In the genomic region with DNA sequence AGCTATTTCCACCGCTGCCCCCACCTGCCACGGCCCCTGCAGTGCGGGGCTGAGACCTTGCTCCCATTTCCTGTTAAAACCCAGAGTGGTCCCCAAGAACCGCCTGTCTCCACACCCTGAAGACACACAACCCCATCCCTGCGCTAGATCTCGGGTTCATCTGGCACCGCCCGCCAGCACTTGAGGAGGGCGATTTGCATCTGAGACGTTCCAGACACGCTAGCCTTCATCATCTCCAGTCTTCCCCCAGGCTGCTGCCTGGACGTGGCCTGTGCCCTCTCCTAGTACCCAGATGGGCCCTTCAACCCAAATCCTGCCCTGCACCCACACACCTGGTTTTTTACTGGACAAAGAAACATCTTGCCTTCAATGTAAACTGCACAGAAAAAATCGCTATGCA, we compare ENCODE assay signal across 16 cellular contexts. TPM values are rescaled to one million over a fixed set of nuclear protein-coding genes. Genes with fewer than 3 reads are reported as not detected.
DNase-seq lines count a peak whose midpoint lies in the region; ATAC-seq and TF ChIP-seq lines count a peak whose summit lies in the region.
"Had no signal": no experiment of that assay in that cellular context is flagged by ENCODE, and none has a peak within 500 bp of the region (broad histone marks: within the 10 kb centered on the region; RNA-seq: fewer than 3 reads in every experiment).

No MANE protein-coding gene starts in this region.

- H3K27ac Mint-ChIP-seq in T-helper 17 cell = peak overlapping the region; percentile 27
- no peak overlapping the region for H3K27ac Mint-ChIP-seq in HFFc6

- H3K27ac ChIP-seq in lung (ENCODE audit: low read depth in 1 of 2, low read length in 1 of 2) (no peak overlapping the region), spleen (no peak overlapping the region)

- peaks cover 40% of the 10 kb centered on the region for H3K9me3 Mint-ChIP-seq in HFFc6

- H3K4me3 Mint-ChIP-seq in T-helper 17 cell = peak overlapping the region; percentile 33
- no peak overlapping the region for H3K4me3 Mint-ChIP-seq in HFFc6

- no peaks in the 10 kb centered on the region for H3K27me3 ChIP-seq in lung (ENCODE audit: control insufficient read depth, insufficient read depth)
- no peaks in the 10 kb centered on the region for H3K27me3 ChIP-seq in spleen (replicated peaks in 1 of 7)

- intact Hi-C loops in spleen (cut with DNase I; ENCODE audit: low total_unique reads) = no loop called here

- 95 to 99% methylated on average over 13 of the region's 13 CpGs for WGBS in lung, 2 donors
- WGBS in spleen, 5 donors = 87 to 96% (median 94%) methylated on average over 13 of the region's 13 CpGs

- no peak for TF ChIP-seq POLR2A in spleen (IDR thresholded peaks at IDR 0.05)

- H3K27me3 Mint-ChIP-seq in T-helper 17 cell (no peaks in the 10 kb centered on the region), HFFc6 (ENCODE audit: insufficient read depth) (peaks cover 5% of the 10 kb centered on the region; the same call in 1 of the 2 replicates)

- no peak for ATAC-seq in T-helper 17 cell
- ATAC-seq in lung (ENCODE audit: insufficient read depth, low FRiP score) = no peak
- ATAC-seq in GM21619 (IDR thresholded peaks at IDR 0.05; ENCODE audit: unreplicated experiment) = no peak
- ATAC-seq: Panc1 had no signal

- peaks cover 0 to 29% of the 10 kb centered on the region in 2 donors for H3K36me3 ChIP-seq in lung (ENCODE audit: control insufficient read depth in 2 of 2, insufficient read depth in 2 of 2, low read length in 2 of 2)
- H3K36me3 ChIP-seq in spleen = peaks cover 0 to 63% (median 23%) of the 10 kb centered on the region in 6 donors

- peaks cover 4% of the 10 kb centered on the region for H3K9me3 ChIP-seq in T-helper 17 cell (ENCODE audit: control insufficient read depth, low read length, poor library complexity, severe bottlenecking)
- peaks cover 0 to 19% of the 10 kb centered on the region in 2 donors for H3K9me3 ChIP-seq in lung (ENCODE audit: control insufficient read depth in 2 of 2, insufficient read depth in 1 of 2, low read length in 1 of 2)
- H3K9me3 ChIP-seq in spleen = peaks cover 3 to 78% (median 37%) of the 10 kb centered on the region in 8 donors

- peak; percentile 4 for DNase-seq in GM03348 (ENCODE audit: low spot score)
- DNase-seq in T-helper 17 cell = no peak
- peak; percentile 27 for DNase-seq in lung (ENCODE audit: low spot score)
- peak; percentile 53 for DNase-seq in spleen
- DNase-seq in stimulated activated CD4-positive, alpha-beta T cell treated with anti-CD3 and anti-CD28 coated beads, Interleukin-12 subunit alpha, Interleukin-12 subunit beta, amount 100 ng/mL, for 4 hours = no peak
- no peak for DNase-seq in HFFc6
- DNase-seq: DMS 273 treated with DMSO at 0.1 percent for 48 hours, H7, IMR-90, NCI-H1417, NCI-H1930, NCI-H2171 treated with DMSO at 0.1 percent for 48 hours, NCI-H510A treated with DMSO at 0.1 percent for 48 hours, Right ventricle myocardium superior had no signal

- TF ChIP-seq CTCF in lung (IDR thresholded peaks at IDR 0.05; ENCODE audit: control extremely low read depth, extremely low read depth) (no peak), spleen (IDR thresholded peaks at IDR 0.05 in 8 of 11, conservative IDR thresholded peaks at IDR 0.05 in 3 of 11) (no peak), HFFc6 (IDR thresholded peaks at IDR 0.05) (no peak)

- H3K4me1 Mint-ChIP-seq in T-helper 17 cell (no peaks in the 10 kb centered on the region), HFFc6 (ENCODE audit: low read depth) (no peaks in the 10 kb centered on the region)

- H3K4me1 ChIP-seq in lung (ENCODE audit: control insufficient read depth in 2 of 2, insufficient read depth in 2 of 2, low read length in 2 of 2) (peaks cover 0 to 7% of the 10 kb centered on the region in 2 donors), spleen (peaks cover 0 to 2% (median 0%) of the 10 kb centered on the region in 6 donors)

- H3K36me3 Mint-ChIP-seq in T-helper 17 cell (ENCODE audit: low read depth) (peaks cover 5% of the 10 kb centered on the region), HFFc6 (ENCODE audit: low read depth) (peaks cover 34% of the 10 kb centered on the region)

- H3K4me3 ChIP-seq in lung = no peak overlapping the region
- H3K4me3 ChIP-seq in spleen = no peak overlapping the region

RNA-seq across cellular contexts. Expression of gene SLC66A2, which starts 49.8 kb away (rescaled TPM):
- 10 to 100 TPM; 43.6 to 56.9 TPM for total RNA-seq in T-helper 17 cell
- 10 to 100 TPM; 26.5 to 69.8 TPM for total RNA-seq in lung
- polyA plus RNA-seq in lung = 10 to 100 TPM; 54.9 to 71.8 TPM
- 10 to 100 TPM; 40.9 to 61.9 (median 51.1) TPM for total RNA-seq in spleen
- polyA plus RNA-seq in spleen = 10 to 100 TPM; 28.7 to 53.9 (median 33.4) TPM
- total RNA-seq in HFFc6 (2021; fragmentation: NEBNext Ultra II Directional; extraction: Animal tissue kit (Norgen Biotek cat#: 25700)) = 10 to 100 TPM; 26.6 to 41.2 (median 29.9) TPM

Comparison
In these comparisons a context has a peak if more than half of its experiments do, and no peak if none do; other contexts are left out.
1. DNase-seq: peak in GM03348 (single experiment), lung (single experiment) and spleen (single experiment); none in T-helper 17 cell (0 of 3), stimulated activated CD4-positive, alpha-beta T cell treated with anti-CD3 and anti-CD28 coated beads, Interleukin-12 subunit alpha, Interleukin-12 subunit beta, amount 100 ng/mL, for 4 hours (single experiment) and HFFc6 (single experiment).